Comparison of ENCODE assay signal across 19 cellular contexts in the genomic region with DNA sequence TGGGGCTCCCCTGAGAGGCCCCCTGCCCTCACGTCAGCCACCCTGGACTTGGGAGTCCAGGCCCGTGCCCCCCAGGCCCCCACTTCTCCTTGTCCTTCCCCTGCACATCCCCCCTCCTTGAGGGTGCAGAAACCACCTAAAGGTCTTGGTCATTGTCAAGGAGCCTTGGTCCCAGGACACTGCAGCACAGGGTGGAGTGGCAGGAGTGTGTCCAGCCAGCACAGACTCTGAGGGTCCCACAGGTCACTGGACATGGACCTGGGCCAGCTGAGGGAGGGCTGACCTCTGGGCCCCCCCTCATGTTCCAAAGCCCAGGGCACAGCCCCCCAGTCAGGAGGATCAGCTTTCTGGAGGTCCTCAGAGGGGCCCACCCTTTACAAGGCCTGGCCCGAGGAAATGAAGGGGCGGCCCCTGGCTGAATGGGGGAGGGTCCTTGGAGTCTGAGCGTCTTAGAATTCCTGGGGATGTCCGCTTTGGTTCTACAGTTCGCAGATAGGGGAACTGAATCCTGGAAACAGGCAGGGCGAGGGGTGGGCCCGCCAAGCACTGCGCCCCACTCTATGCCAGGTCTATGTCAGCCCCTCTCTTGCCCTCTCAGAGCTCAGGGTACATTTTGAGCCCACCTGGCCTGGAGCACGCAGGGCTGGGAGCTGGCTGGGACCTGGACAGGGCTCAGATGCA. TPM values are rescaled to one million over a fixed set of nuclear protein-coding genes. Genes with fewer than 3 reads are reported as not detected.
DNase-seq lines count a peak whose midpoint lies in the region; ATAC-seq and TF ChIP-seq lines count a peak whose summit lies in the region.
"Had no signal": no experiment of that assay in that cellular context is flagged by ENCODE, and none has a peak within 500 bp of the region (broad histone marks: within the 10 kb centered on the region; RNA-seq: fewer than 3 reads in every experiment).

No MANE protein-coding gene starts in this region.

- peak overlapping the region; percentile 47 for H3K27ac Mint-ChIP-seq in mesothelial cell of epicardium
- H3K27ac Mint-ChIP-seq in type B pancreatic cell: peak overlapping the region; percentile 59

- H3K4me3 Mint-ChIP-seq in mesothelial cell of epicardium (no peak overlapping the region), type B pancreatic cell (no peak overlapping the region)

- no peaks in the 10 kb centered on the region for H3K9me3 ChIP-seq in right atrium auricular region
- H3K9me3 ChIP-seq: heart right ventricle had no signal

- ATAC-seq in Right ventricle myocardium inferior (no peak), HG03097 (IDR thresholded peaks at IDR 0.05; ENCODE audit: low FRiP score, unreplicated experiment) (no peak)
- ATAC-seq: heart right ventricle had no signal

- H3K4me1 ChIP-seq in right atrium auricular region: peaks cover 0 to 34% of the 10 kb centered on the region in 2 donors

- TF ChIP-seq CTCF in right atrium auricular region (IDR thresholded peaks at IDR 0.05) (no peak), mesothelial cell of epicardium (IDR thresholded peaks at IDR 0.05; ENCODE audit: unreplicated experiment) (no peak), type B pancreatic cell (conservative IDR thresholded peaks at IDR 0.05) (no peak)

- H3K27me3 Mint-ChIP-seq in mesothelial cell of epicardium (ENCODE audit: low read depth): peaks cover 1% of the 10 kb centered on the region
- H3K27me3 Mint-ChIP-seq in type B pancreatic cell: no peaks in the 10 kb centered on the region

- no peaks in the 10 kb centered on the region for H3K27me3 ChIP-seq in right atrium auricular region
- H3K27me3 ChIP-seq: heart right ventricle had no signal

- no peaks in the 10 kb centered on the region for H3K36me3 ChIP-seq in right atrium auricular region
- H3K36me3 ChIP-seq: heart right ventricle had no signal

- peak; percentile 60 for DNase-seq in Right ventricle myocardium inferior (ENCODE audit: missing footprints)
- no peak for DNase-seq in right atrium auricular region (ENCODE audit: low spot score)
- DNase-seq in cerebellar cortex (ENCODE audit: low spot score): peak; percentile 77
- no peak for DNase-seq in mesothelial cell of epicardium (ENCODE audit: low spot score in 2 of 2, unreplicated experiment in 2 of 2)
- DNase-seq in type B pancreatic cell (ENCODE audit: extremely low spot score, unreplicated experiment): no peak
- DNase-seq in activated T-cell treated with anti-CD3 and anti-CD28 coated beads for 4 hours: no peak
- DNase-seq in NCI-H524 treated with DMSO at 0.1 percent for 48 hours (lab: John Stamatoyannopoulos, UW): no peak
- DNase-seq: ACHN; activated naive CD4-positive, alpha-beta T cell treated with anti-CD3 and anti-CD28 coated beads, Interleukin-2, amount 50 U/mL, for 16 hours; HCEC 1CT; NCI-H2029; NCI-H774; nucleus accumbens; SHP77 treated with DMSO at 0.1 percent for 48 hours; substantia nigra had no signal

- no peak overlapping the region for H3K27ac ChIP-seq in right atrium auricular region
- H3K27ac ChIP-seq: epithelial cell of prostate, heart right ventricle had no signal

- H3K4me1 Mint-ChIP-seq in mesothelial cell of epicardium: peaks cover 37% of the 10 kb centered on the region
- peaks cover 8% of the 10 kb centered on the region for H3K4me1 Mint-ChIP-seq in type B pancreatic cell (ENCODE audit: unreplicated experiment)

- no peak overlapping the region for H3K4me3 ChIP-seq in right atrium auricular region
- H3K4me3 ChIP-seq: heart right ventricle, smooth muscle cell had no signal

- intact Hi-C loops in Right ventricle myocardium inferior (cut with DNase I): no loop called here

- H3K36me3 Mint-ChIP-seq in mesothelial cell of epicardium: no peaks in the 10 kb centered on the region
- H3K36me3 Mint-ChIP-seq in type B pancreatic cell: no peaks in the 10 kb centered on the region

- H3K9me3 Mint-ChIP-seq in mesothelial cell of epicardium: no peaks in the 10 kb centered on the region
- H3K9me3 Mint-ChIP-seq in type B pancreatic cell: no peaks in the 10 kb centered on the region

RNA-seq across cellular contexts. Expression of gene PWWP2B, which starts 54.0 kb away (rescaled TPM):
- total RNA-seq in Right ventricle myocardium inferior (22.3 TPM), right atrium auricular region (1 to 10 TPM; 7.7 to 8.1 TPM), mesothelial cell of epicardium (23.9 to 24.7 TPM (median 24.2 TPM) in 3 replicates), type B pancreatic cell (ENCODE audit: low replicate concordance) (22.6 and 41.4 TPM in 2 replicates)

Comparison
In these comparisons a context has a peak if more than half of its experiments do, and no peak if none do; other contexts are left out.
1. DNase-seq: peak in Right ventricle myocardium inferior (single experiment) and cerebellar cortex (single experiment); none in right atrium auricular region (single experiment), mesothelial cell of epicardium (0 of 2), type B pancreatic cell (single experiment), activated T-cell treated with anti-CD3 and anti-CD28 coated beads for 4 hours (single experiment) and NCI-H524 treated with DMSO at 0.1 percent for 48 hours (single experiment).